Comparison of ENCODE assay signal across 1 cellular context in genomic region chr7:149883452-149883861, GRCh38.
TF ChIP-seq lines count a peak whose summit lies in the region.

No MANE protein-coding gene starts in this region.

TF ChIP-seq in HEK293, 187 proteins besides CTCF, POLR2A, EP300 and RAD21 (continued from another document):
- TF ChIP-seq, protein P1, sequence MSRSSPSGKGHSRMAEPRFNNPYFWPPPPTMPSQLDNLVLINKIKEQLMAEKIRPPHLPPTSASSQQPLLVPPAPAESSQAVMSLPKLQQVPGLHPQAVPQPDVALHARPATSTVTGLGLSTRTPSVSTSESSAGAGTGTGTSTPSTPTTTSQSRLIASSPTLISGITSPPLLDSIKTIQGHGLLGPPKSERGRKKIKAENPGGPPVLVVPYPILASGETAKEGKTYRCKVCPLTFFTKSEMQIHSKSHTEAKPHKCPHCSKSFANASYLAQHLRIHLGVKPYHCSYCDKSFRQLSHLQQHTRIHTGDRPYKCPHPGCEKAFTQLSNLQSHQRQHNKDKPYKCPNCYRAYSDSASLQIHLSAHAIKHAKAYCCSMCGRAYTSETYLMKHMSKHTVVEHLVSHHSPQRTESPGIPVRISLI (tag by site-specific recombination; IDR thresholded peaks at IDR 0.05), result peak; percentile 58
- TF ChIP-seq ZNF2 (tag by site-specific recombination; IDR thresholded peaks at IDR 0.05) (peak; percentile 70; the same call in 1 of the 2 replicates), ZNF544 (tag by site-specific recombination; IDR thresholded peaks at IDR 0.05) (no peak), ZNF391 (tag by site-specific recombination; IDR thresholded peaks at IDR 0.05; ENCODE audit: borderline replicate concordance, low read depth) (no peak), BCL11A (tag by site-specific recombination; IDR thresholded peaks at IDR 0.05; ENCODE audit: low read depth) (no peak), GLI4 (tag by site-specific recombination; IDR thresholded peaks at IDR 0.05) (no peak), ZNF654 (tag by site-specific recombination; IDR thresholded peaks at IDR 0.05; ENCODE audit: low read depth) (peak; percentile 80), ZNF221 (tag by site-specific recombination; IDR thresholded peaks at IDR 0.05; ENCODE audit: borderline replicate concordance) (no peak), SP3 (tag by site-specific recombination; IDR thresholded peaks at IDR 0.05) (no peak), ZBTB17 (tag by site-specific recombination; IDR thresholded peaks at IDR 0.05) (0 out of 2 replicates have a peak, but pooled peaks have one; percentile 18), GLIS1 (tag by site-specific recombination; IDR thresholded peaks at IDR 0.05) (peak; percentile 62)
- TF ChIP-seq, protein P2, sequence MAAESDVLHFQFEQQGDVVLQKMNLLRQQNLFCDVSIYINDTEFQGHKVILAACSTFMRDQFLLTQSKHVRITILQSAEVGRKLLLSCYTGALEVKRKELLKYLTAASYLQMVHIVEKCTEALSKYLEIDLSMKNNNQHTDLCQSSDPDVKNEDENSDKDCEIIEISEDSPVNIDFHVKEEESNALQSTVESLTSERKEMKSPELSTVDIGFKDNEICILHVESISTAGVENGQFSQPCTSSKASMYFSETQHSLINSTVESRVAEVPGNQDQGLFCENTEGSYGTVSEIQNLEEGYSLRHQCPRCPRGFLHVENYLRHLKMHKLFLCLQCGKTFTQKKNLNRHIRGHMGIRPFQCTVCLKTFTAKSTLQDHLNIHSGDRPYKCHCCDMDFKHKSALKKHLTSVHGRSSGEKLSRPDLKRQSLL (tag by site-specific recombination; IDR thresholded peaks at IDR 0.05), result no peak
- TF ChIP-seq, protein P3, sequence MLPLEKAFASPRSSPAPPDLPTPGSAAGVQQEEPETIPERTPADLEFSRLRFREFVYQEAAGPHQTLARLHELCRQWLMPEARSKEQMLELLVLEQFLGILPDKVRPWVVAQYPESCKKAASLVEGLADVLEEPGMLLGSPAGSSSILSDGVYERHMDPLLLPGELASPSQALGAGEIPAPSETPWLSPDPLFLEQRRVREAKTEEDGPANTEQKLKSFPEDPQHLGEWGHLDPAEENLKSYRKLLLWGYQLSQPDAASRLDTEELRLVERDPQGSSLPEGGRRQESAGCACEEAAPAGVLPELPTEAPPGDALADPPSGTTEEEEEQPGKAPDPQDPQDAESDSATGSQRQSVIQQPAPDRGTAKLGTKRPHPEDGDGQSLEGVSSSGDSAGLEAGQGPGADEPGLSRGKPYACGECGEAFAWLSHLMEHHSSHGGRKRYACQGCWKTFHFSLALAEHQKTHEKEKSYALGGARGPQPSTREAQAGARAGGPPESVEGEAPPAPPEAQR (tag by site-specific recombination; IDR thresholded peaks at IDR 0.05), result no peak
- TF ChIP-seq, protein P4, sequence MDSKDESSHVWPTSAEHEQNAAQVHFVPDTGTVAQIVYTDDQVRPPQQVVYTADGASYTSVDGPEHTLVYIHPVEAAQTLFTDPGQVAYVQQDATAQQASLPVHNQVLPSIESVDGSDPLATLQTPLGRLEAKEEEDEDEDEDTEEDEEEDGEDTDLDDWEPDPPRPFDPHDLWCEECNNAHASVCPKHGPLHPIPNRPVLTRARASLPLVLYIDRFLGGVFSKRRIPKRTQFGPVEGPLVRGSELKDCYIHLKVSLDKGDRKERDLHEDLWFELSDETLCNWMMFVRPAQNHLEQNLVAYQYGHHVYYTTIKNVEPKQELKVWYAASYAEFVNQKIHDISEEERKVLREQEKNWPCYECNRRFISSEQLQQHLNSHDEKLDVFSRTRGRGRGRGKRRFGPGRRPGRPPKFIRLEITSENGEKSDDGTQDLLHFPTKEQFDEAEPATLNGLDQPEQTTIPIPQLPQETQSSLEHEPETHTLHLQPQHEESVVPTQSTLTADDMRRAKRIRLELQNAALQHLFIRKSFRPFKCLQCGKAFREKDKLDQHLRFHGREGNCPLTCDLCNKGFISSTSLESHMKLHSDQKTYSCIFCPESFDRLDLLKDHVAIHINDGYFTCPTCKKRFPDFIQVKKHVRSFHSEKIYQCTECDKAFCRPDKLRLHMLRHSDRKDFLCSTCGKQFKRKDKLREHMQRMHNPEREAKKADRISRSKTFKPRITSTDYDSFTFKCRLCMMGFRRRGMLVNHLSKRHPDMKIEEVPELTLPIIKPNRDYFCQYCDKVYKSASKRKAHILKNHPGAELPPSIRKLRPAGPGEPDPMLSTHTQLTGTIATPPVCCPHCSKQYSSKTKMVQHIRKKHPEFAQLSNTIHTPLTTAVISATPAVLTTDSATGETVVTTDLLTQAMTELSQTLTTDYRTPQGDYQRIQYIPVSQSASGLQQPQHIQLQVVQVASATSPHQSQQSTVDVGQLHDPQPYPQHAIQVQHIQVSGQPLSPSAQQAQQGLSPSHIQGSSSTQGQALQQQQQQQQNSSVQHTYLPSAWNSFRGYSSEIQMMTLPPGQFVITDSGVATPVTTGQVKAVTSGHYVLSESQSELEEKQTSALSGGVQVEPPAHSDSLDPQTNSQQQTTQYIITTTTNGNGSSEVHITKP (tag by site-specific recombination; IDR thresholded peaks at IDR 0.05), result peak; percentile 28; the same call in 1 of the 2 replicates
